ENCODE assay signal across 13 cellular contexts in genomic region chr16:68021490-68021889, GRCh38. TPM values are rescaled to one million over a fixed set of nuclear protein-coding genes. Genes with fewer than 3 reads are reported as not detected.
DNase-seq lines count a peak whose midpoint lies in the region; ATAC-seq, FAIRE-seq and TF ChIP-seq lines count a peak whose summit lies in the region.
"Had no signal": no experiment of that assay in that cellular context is flagged by ENCODE, and none has a peak within 500 bp of the region (broad histone marks: within the 10 kb centered on the region; RNA-seq: fewer than 3 reads in every experiment).

No MANE protein-coding gene starts in this region.

- H3K36me3 Mint-ChIP-seq in HFFc6 (ENCODE audit: low read depth) (peaks cover 14% of the 10 kb centered on the region), astrocyte (ENCODE audit: low read depth, unreplicated experiment) (peaks cover 2% of the 10 kb centered on the region)
- peaks cover 0 to 14% (median 3%) of the 10 kb centered on the region in 5 donors for H3K36me3 Mint-ChIP-seq in naive thymus-derived CD4-positive, alpha-beta T cell

- POLR2A ChIA-PET in AG04449 (lab: Yijun Ruan, JAX): no interaction called here
- POLR2A ChIA-PET in naive thymus-derived CD4-positive, alpha-beta T cell (lab: Charles Lee): interaction anchor here (0.9 to 12.0 kb wide), 7 partner anchors 9 to 178 kb away, joined by 4 to 422 read pairs (median 9); partner anchors contain the start of genes DPEP2 and PSMB10

- H3K9me3 ChIP-seq in astrocyte (ENCODE audit: insufficient read depth, low read depth, low read length): no peaks in the 10 kb centered on the region
- H3K9me3 ChIP-seq in naive thymus-derived CD4-positive, alpha-beta T cell (ENCODE audit: control insufficient read depth in 2 of 3, low read length in 3 of 3): no peaks in the 10 kb centered on the region
- H3K9me3 ChIP-seq in Peyer's patch: no peaks in the 10 kb centered on the region

- no peak for ATAC-seq in naive thymus-derived CD4-positive, alpha-beta T cell

- 94 to 95% methylated on average over 10 of the region's 10 CpGs for WGBS in lower leg skin, 2 donors

- H3K27ac ChIP-seq in astrocyte (ENCODE audit: low read depth, low read length): no peak overlapping the region
- H3K27ac ChIP-seq in naive thymus-derived CD4-positive, alpha-beta T cell (ENCODE audit: low read depth, low read length): peak overlapping the region; percentile 92
- H3K27ac ChIP-seq in Peyer's patch: no peak overlapping the region

- TF ChIP-seq POLR2A in Peyer's patch (IDR thresholded peaks at IDR 0.05) (no peak), lower leg skin (IDR thresholded peaks at IDR 0.05) (no peak)

- H3K79me2 ChIP-seq in astrocyte (ENCODE audit: insufficient read depth, low read length): peaks cover 37% of the 10 kb centered on the region

- H3K9ac ChIP-seq in astrocyte (ENCODE audit: low read length): peak overlapping the region; percentile 96

- no peak for DNase-seq in AG04449 (ENCODE audit: low read depth, low spot score)
- DNase-seq in HFFc6: no peak
- no peak for DNase-seq in astrocyte (ENCODE audit: low read depth)
- no peak for DNase-seq in naive thymus-derived CD4-positive, alpha-beta T cell
- DNase-seq in Peyer's patch: no peak
- no peak for DNase-seq in DMS53 treated with DMSO at 0.1 percent for 48 hours (lab: John Stamatoyannopoulos, UW; ENCODE audit: unreplicated experiment)
- no peak for DNase-seq in NCI-H2029 treated with DMSO at 0.1 percent for 48 hours (lab: John Stamatoyannopoulos, UW)
- DNase-seq in lower leg skin (ENCODE audit: low spot score in 2 of 2): no peak
- DNase-seq: left cardiac atrium; stimulated activated CD4-positive, alpha-beta T cell treated with anti-CD3 and anti-CD28 coated beads, Interleukin-12 subunit alpha, Interleukin-12 subunit beta, amount 100 ng/mL, for 4 hours had no signal

- H3K36me3 ChIP-seq in astrocyte (ENCODE audit: insufficient read depth, low read length) (no peaks in the 10 kb centered on the region), Peyer's patch (peaks cover 0 to 7% (median 0%) of the 10 kb centered on the region in 3 donors)
- H3K36me3 ChIP-seq in naive thymus-derived CD4-positive, alpha-beta T cell (ENCODE audit: control insufficient read depth in 2 of 3, insufficient read depth in 3 of 3, low read length in 3 of 3): peaks cover 0 to 28% (median 0%) of the 10 kb centered on the region in 3 experiments

- H3K4me1 ChIP-seq in astrocyte (ENCODE audit: insufficient read depth, low read length) (peaks cover 17% of the 10 kb centered on the region), Peyer's patch (peaks cover 0 to 27% (median 11%) of the 10 kb centered on the region in 4 donors)
- peaks cover 16 to 22% of the 10 kb centered on the region in 2 donors for H3K4me1 ChIP-seq in naive thymus-derived CD4-positive, alpha-beta T cell (ENCODE audit: control insufficient read depth in 2 of 2, insufficient read depth in 2 of 2, low read length in 2 of 2)

- peak overlapping the region; percentile 90 for H3K4me2 ChIP-seq in astrocyte (ENCODE audit: low read length)

- H4K20me1 ChIP-seq in astrocyte (ENCODE audit: insufficient read depth, low read length): peaks cover 9% of the 10 kb centered on the region

- no peaks in the 10 kb centered on the region for H3K27me3 ChIP-seq in astrocyte (ENCODE audit: insufficient read depth, low read length)
- H3K27me3 ChIP-seq in naive thymus-derived CD4-positive, alpha-beta T cell (ENCODE audit: control insufficient read depth in 2 of 2, insufficient read depth in 2 of 2, low read length in 2 of 2): no peaks in the 10 kb centered on the region
- H3K27me3 ChIP-seq in Peyer's patch: no peaks in the 10 kb centered on the region

- H2AFZ ChIP-seq in astrocyte (ENCODE audit: low read depth, low read length): no peak overlapping the region

- H3K4me3 ChIP-seq in AG04449 (ENCODE audit: low read depth, low read length) (peak overlapping the region; percentile 99; the same call in 1 of the 2 replicates), astrocyte (ENCODE audit: insufficient read depth, low read depth, low read length) (no peak overlapping the region), Peyer's patch (no peak overlapping the region), lower leg skin (ENCODE audit: low read depth, poor library complexity, severe bottlenecking) (no peak overlapping the region)
- peak overlapping the region; percentile 67 for H3K4me3 ChIP-seq in naive thymus-derived CD4-positive, alpha-beta T cell (ENCODE audit: low read length)

- TF ChIP-seq CTCF in AG04449 (IDR thresholded peaks at IDR 0.05; ENCODE audit: insufficient read depth, low read length, missing control alignments): no peak
- no peak for TF ChIP-seq CTCF in HFFc6 (IDR thresholded peaks at IDR 0.05)
- TF ChIP-seq CTCF in astrocyte (IDR thresholded peaks at IDR 0.05; ENCODE audit: insufficient read depth, low read depth, low read length): no peak
- TF ChIP-seq CTCF in Peyer's patch (IDR thresholded peaks at IDR 0.05): no peak
- TF ChIP-seq CTCF in lower leg skin (IDR thresholded peaks at IDR 0.05): no peak

- H3K4me1 Mint-ChIP-seq in HFFc6 (ENCODE audit: low read depth) (peaks cover 14% of the 10 kb centered on the region), astrocyte (ENCODE audit: low read depth, unreplicated experiment) (peaks cover 6% of the 10 kb centered on the region)
- H3K4me1 Mint-ChIP-seq in naive thymus-derived CD4-positive, alpha-beta T cell: peaks cover 9 to 37% (median 31%) of the 10 kb centered on the region in 7 donors

- H3K9me3 Mint-ChIP-seq in HFFc6 (no peaks in the 10 kb centered on the region), astrocyte (ENCODE audit: unreplicated experiment) (no peaks in the 10 kb centered on the region)
- H3K9me3 Mint-ChIP-seq in naive thymus-derived CD4-positive, alpha-beta T cell: peaks cover 0 to 7% (median 0%) of the 10 kb centered on the region in 11 donors

- intact Hi-C loops in naive thymus-derived CD4-positive, alpha-beta T cell (cut with micrococcal nuclease): loop anchor here in 1 of 2 donors (5.0 kb wide), 1 partner anchor 61 kb away; no protein-coding TSS in a partner anchor
- intact Hi-C loops in lower leg skin (cut with DNase I; ENCODE audit: low total_unique reads): no loop called here

- H3K27me3 Mint-ChIP-seq in HFFc6 (ENCODE audit: insufficient read depth) (no peaks in the 10 kb centered on the region; the same call in 1 of the 2 replicates), astrocyte (ENCODE audit: low read depth, unreplicated experiment) (no peaks in the 10 kb centered on the region)
- peaks cover 0 to 2% (median 0%) of the 10 kb centered on the region in 5 donors for H3K27me3 Mint-ChIP-seq in naive thymus-derived CD4-positive, alpha-beta T cell

- CTCF ChIA-PET in AG04449 (lab: Yijun Ruan, JAX): interaction anchor here (0.6 to 3.3 kb wide), 5 partner anchors 10 to 214 kb away, joined by 3 to 25 read pairs (median 3); no protein-coding TSS in a partner anchor
- CTCF ChIA-PET in naive thymus-derived CD4-positive, alpha-beta T cell (lab: Charles Lee): interaction anchor here (0.6 to 2.4 kb wide), 8 partner anchors 9 to 251 kb away, joined by 3 to 10 read pairs (median 4); partner anchors contain the start of gene DPEP2

- no peak overlapping the region for H3K27ac Mint-ChIP-seq in HFFc6
- no peak overlapping the region for H3K27ac Mint-ChIP-seq in astrocyte (ENCODE audit: unreplicated experiment)
- H3K27ac Mint-ChIP-seq in naive thymus-derived CD4-positive, alpha-beta T cell: peak overlapping the region in 4 of 9 donors; percentile 20 to 80 (median 50)

- H3K4me3 Mint-ChIP-seq in HFFc6 (peak overlapping the region; percentile 98), astrocyte (ENCODE audit: unreplicated experiment) (peak overlapping the region; percentile 97)
- peak overlapping the region; percentile 88 to 100 (median 98) for H3K4me3 Mint-ChIP-seq in naive thymus-derived CD4-positive, alpha-beta T cell

- no peak for FAIRE-seq in astrocyte (lab: Jason Lieb, UNC)
- FAIRE-seq: D721Med, GM18507 had no signal

RNA-seq across cellular contexts. Expression of gene DDX28, which starts 1.5 kb away (rescaled TPM):
- 1 to 10 TPM; 7.2 to 8.5 (median 8.2) TPM for total RNA-seq in HFFc6 (2021; fragmentation: NEBNext Ultra II Directional; extraction: Animal tissue kit (Norgen Biotek cat#: 25700))
- total RNA-seq in astrocyte: 5.5 and 6.2 TPM in 2 replicates
- total RNA-seq in naive thymus-derived CD4-positive, alpha-beta T cell: 10 to 100 TPM; 15.5 to 19.9 (median 19.1) TPM
- polyA plus RNA-seq in naive thymus-derived CD4-positive, alpha-beta T cell: 10 to 100 TPM; 52.1 to 67.7 TPM
- 1 to 10 TPM; 3.4 to 6.7 (median 4.1) TPM for total RNA-seq in Peyer's patch
- 10 to 100 TPM; 11.0 to 21.1 (median 13.6) TPM for total RNA-seq in lower leg skin

RNA-seq across cellular contexts. Expression of gene DUS2, which starts 1.6 kb away (rescaled TPM):
- total RNA-seq in HFFc6 (2021; fragmentation: NEBNext Ultra II Directional; extraction: Animal tissue kit (Norgen Biotek cat#: 25700)): 10 to 100 TPM; 13.3 to 17.4 (median 15.9) TPM
- total RNA-seq in astrocyte (14.0 and 14.9 TPM in 2 replicates), Peyer's patch (10 to 100 TPM; 15.3 to 38.8 (median 21.2) TPM), lower leg skin (10 to 100 TPM; 13.7 to 24.0 (median 14.8) TPM)
- total RNA-seq in naive thymus-derived CD4-positive, alpha-beta T cell: 10 to 100 TPM; 13.6 to 25.9 (median 18.3) TPM
- polyA plus RNA-seq in naive thymus-derived CD4-positive, alpha-beta T cell: 10 to 100 TPM in 1 of 2 donors, 1 to 10 TPM in 1; 8.7 to 13.7 TPM

RNA-seq across cellular contexts. Expression of gene DPEP2NB, which starts 5.8 kb away (rescaled TPM):
- not detected for total RNA-seq in HFFc6 (2021; fragmentation: NEBNext Ultra II Directional; extraction: Animal tissue kit (Norgen Biotek cat#: 25700))
- total RNA-seq in astrocyte: not detected in 2 replicates
- total RNA-seq in naive thymus-derived CD4-positive, alpha-beta T cell: not detected
- polyA plus RNA-seq in naive thymus-derived CD4-positive, alpha-beta T cell: not detected
- total RNA-seq in Peyer's patch: not detected
- not detected for total RNA-seq in lower leg skin
- total RNA-seq: left cardiac atrium, temporal lobe had no signal

RNA-seq across cellular contexts. Expression of gene DPEP2, which starts 22.2 kb away (rescaled TPM):
- not detected for total RNA-seq in HFFc6 (2021; fragmentation: NEBNext Ultra II Directional; extraction: Animal tissue kit (Norgen Biotek cat#: 25700))
- not detected in 2 replicates for total RNA-seq in astrocyte
- total RNA-seq in naive thymus-derived CD4-positive, alpha-beta T cell: 100 to 1,000 TPM in 2 of 5 experiments, 10 to 100 TPM in 3; 26.7 to 159 (median 85.1) TPM
- polyA plus RNA-seq in naive thymus-derived CD4-positive, alpha-beta T cell: 10 to 100 TPM; 54.3 to 57.7 TPM
- total RNA-seq in Peyer's patch: 10 to 100 TPM in 2 of 4 donors, 1 to 10 TPM in 2; 1.1 to 12.4 (median 6.6) TPM
- 1 to 10 TPM in 3 of 4 donors, under 1 TPM in 1; 0.52 to 5.9 (median 1.7) TPM for total RNA-seq in lower leg skin

RNA-seq across cellular contexts. Expression of gene DPEP3, which starts 41.2 kb away (rescaled TPM):
- total RNA-seq in HFFc6 (2021; fragmentation: NEBNext Ultra II Directional; extraction: Animal tissue kit (Norgen Biotek cat#: 25700)): not detected
- total RNA-seq in astrocyte (not detected in 2 replicates), Peyer's patch (not detected), lower leg skin (under 1 TPM in 2 of 4 donors, not detected in 2; 0.15 to 0.26 TPM)
- total RNA-seq in naive thymus-derived CD4-positive, alpha-beta T cell: 1 to 10 TPM in 4 of 5 experiments, under 1 TPM in 1; 0.10 to 2.3 (median 1.6) TPM
- polyA plus RNA-seq in naive thymus-derived CD4-positive, alpha-beta T cell: under 1 TPM; 0.37 to 0.44 TPM
- total RNA-seq: left cardiac atrium had no signal

Comparison
In these comparisons a context has a peak if more than half of its experiments do, and no peak if none do; other contexts are left out.
1. H3K4me3 ChIP-seq: peak in AG04449 (single experiment) and naive thymus-derived CD4-positive, alpha-beta T cell (single experiment); none in astrocyte (single experiment), Peyer's patch (0 of 4) and lower leg skin (single experiment).
2. Peak in every context shown above with its lines, with median percentiles within 50 percentile points of each other: H3K4me3 Mint-ChIP-seq.